Comparison of ENCODE assay signal across 10 cellular contexts in genomic region chr18:23232331-23232730, GRCh38.
DNase-seq lines count a peak whose midpoint lies in the region; ATAC-seq and TF ChIP-seq lines count a peak whose summit lies in the region.
"Had no signal": no experiment of that assay in that cellular context is flagged by ENCODE, and none has a peak within 500 bp of the region (broad histone marks: within the 10 kb centered on the region; RNA-seq: fewer than 3 reads in every experiment).

No MANE protein-coding gene starts in this region.

- H3K4me1 ChIP-seq in neural progenitor cell, result peaks cover 21% of the 10 kb centered on the region

- peak overlapping the region; percentile 18 for H3K4me3 Mint-ChIP-seq in activated naive CD8-positive, alpha-beta T cell treated with anti-CD3 and anti-CD28 coated beads, Interleukin-2, amount 50 U/mL, for 24 hours
- H3K4me3 Mint-ChIP-seq in neural progenitor cell, result no peak overlapping the region
- H3K4me3 Mint-ChIP-seq: nephron progenitor cell had no signal

- H3K27ac ChIP-seq in neural progenitor cell, result no peak overlapping the region

- H3K9me3 Mint-ChIP-seq in activated naive CD8-positive, alpha-beta T cell treated with anti-CD3 and anti-CD28 coated beads, Interleukin-2, amount 50 U/mL, for 24 hours, result peaks cover 7% of the 10 kb centered on the region
- H3K9me3 Mint-ChIP-seq in neural progenitor cell, result peaks cover 4% of the 10 kb centered on the region
- H3K9me3 Mint-ChIP-seq: nephron progenitor cell had no signal

- no peak overlapping the region for H3K4me3 ChIP-seq in neural progenitor cell
- H3K4me3 ChIP-seq: body of pancreas had no signal

- no peak overlapping the region for H2AFZ ChIP-seq in neural progenitor cell (replicated peaks)

- TF ChIP-seq CTCF in neural progenitor cell (IDR thresholded peaks at IDR 0.05), result no peak

- H3K9ac ChIP-seq in neural progenitor cell, result no peak overlapping the region

- H3K36me3 ChIP-seq in neural progenitor cell, result no peaks in the 10 kb centered on the region

- H3K27me3 ChIP-seq in neural progenitor cell, result no peaks in the 10 kb centered on the region
- H3K27me3 ChIP-seq: body of pancreas had no signal

- H3F3A ChIP-seq in neural progenitor cell (ENCODE audit: low read depth), result peaks cover 8% of the 10 kb centered on the region

- no peaks in the 10 kb centered on the region for H3K27me3 Mint-ChIP-seq in activated naive CD8-positive, alpha-beta T cell treated with anti-CD3 and anti-CD28 coated beads, Interleukin-2, amount 50 U/mL, for 24 hours
- peaks cover 7% of the 10 kb centered on the region for H3K27me3 Mint-ChIP-seq in neural progenitor cell (ENCODE audit: insufficient read depth, low read depth)

- DNase-seq in COR-L47 (lab: John Stamatoyannopoulos, UW) (peak; percentile 47), NCI-H146 (lab: John Stamatoyannopoulos, UW) (peak; percentile 96), neural progenitor cell (ENCODE audit: low spot score) (peak; percentile 61)
- DNase-seq in activated naive CD8-positive, alpha-beta T cell treated with anti-CD3 and anti-CD28 coated beads, Interleukin-2, amount 50 U/mL, for 24 hours, result no peak
- DNase-seq in activated effector memory CD4-positive, alpha-beta T cell treated with Interleukin-2 at 50 U/mL for 16 hours, result no peak
- DNase-seq in central memory CD4-positive, alpha-beta T cell, result no peak
- DNase-seq: nephron progenitor cell had no signal

- no peaks in the 10 kb centered on the region for H3K79me2 ChIP-seq in neural progenitor cell (ENCODE audit: low read depth)

- ATAC-seq in activated naive CD8-positive, alpha-beta T cell treated with anti-CD3 and anti-CD28 coated beads, Interleukin-2, amount 50 U/mL, for 24 hours, result no peak
- no peak for ATAC-seq in GM21367 (IDR thresholded peaks at IDR 0.05; ENCODE audit: unreplicated experiment)
- no peak for ATAC-seq in GM21526 (IDR thresholded peaks at IDR 0.05; ENCODE audit: low FRiP score, unreplicated experiment)

- H3K36me3 Mint-ChIP-seq in activated naive CD8-positive, alpha-beta T cell treated with anti-CD3 and anti-CD28 coated beads, Interleukin-2, amount 50 U/mL, for 24 hours (ENCODE audit: low read depth), result peaks cover 25% of the 10 kb centered on the region
- peaks cover 24% of the 10 kb centered on the region for H3K36me3 Mint-ChIP-seq in neural progenitor cell

- H3K9me3 ChIP-seq in neural progenitor cell (ENCODE audit: low read depth), result no peaks in the 10 kb centered on the region
- H3K9me3 ChIP-seq: body of pancreas had no signal

- peak overlapping the region; percentile 44 for H3K4me2 ChIP-seq in neural progenitor cell

- H4K20me1 ChIP-seq in neural progenitor cell (ENCODE audit: low read depth), result no peaks in the 10 kb centered on the region

- peaks cover 66% of the 10 kb centered on the region for H3K4me1 Mint-ChIP-seq in activated naive CD8-positive, alpha-beta T cell treated with anti-CD3 and anti-CD28 coated beads, Interleukin-2, amount 50 U/mL, for 24 hours
- peaks cover 52% of the 10 kb centered on the region for H3K4me1 Mint-ChIP-seq in neural progenitor cell

- peak overlapping the region; percentile 61 for H3K27ac Mint-ChIP-seq in activated naive CD8-positive, alpha-beta T cell treated with anti-CD3 and anti-CD28 coated beads, Interleukin-2, amount 50 U/mL, for 24 hours
- peak overlapping the region; percentile 93 for H3K27ac Mint-ChIP-seq in neural progenitor cell
- H3K27ac Mint-ChIP-seq: nephron progenitor cell had no signal

Comparison
In these comparisons a context has a peak if more than half of its experiments do, and no peak if none do; other contexts are left out.
1. DNase-seq: peak in COR-L47 (single experiment), NCI-H146 (single experiment) and neural progenitor cell (single experiment); none in activated naive CD8-positive, alpha-beta T cell treated with anti-CD3 and anti-CD28 coated beads, Interleukin-2, amount 50 U/mL, for 24 hours (single experiment), activated effector memory CD4-positive, alpha-beta T cell treated with Interleukin-2 at 50 U/mL for 16 hours (single experiment) and central memory CD4-positive, alpha-beta T cell (single experiment).